Comparison of ENCODE assay signal across 8 cellular contexts in genomic region chr10:30433286-30433778, GRCh38. TPM values are rescaled to one million over a fixed set of nuclear protein-coding genes. Genes with fewer than 3 reads are reported as not detected.
A peak's percentile ranks its signal among the peaks of the same experiment; 100 is the strongest.
DNase-seq lines count a peak whose midpoint lies in the region; ATAC-seq and TF ChIP-seq lines count a peak whose summit lies in the region.

No MANE protein-coding gene starts in this region.

- intact Hi-C loops in HCT116 (cut with micrococcal nuclease) = loop anchor here (1.0 kb wide), 1 partner anchor 19 kb away; no protein-coding TSS in a partner anchor

- H3K27me3 ChIP-seq in HCT116 (ENCODE audit: insufficient read depth, low read length) (no peaks in the 10 kb centered on the region), neural progenitor cell (peaks cover 25% of the 10 kb centered on the region)

- TF ChIP-seq POLR2A in HCT116 (IDR thresholded peaks at IDR 0.05; ENCODE audit: borderline replicate concordance, extremely low read depth, insufficient read depth, insufficient read length) (peak; percentile 27), NB4 (IDR thresholded peaks at IDR 0.05; ENCODE audit: extremely low read depth, insufficient read length) (no peak)

- POLR2A ChIA-PET in HCT116 (lab: Charles Lee) = interaction anchor here (0.7 to 1.7 kb wide), 5 partner anchors 10 to 101 kb away, joined by 3 to 5 read pairs (median 3); no protein-coding TSS in a partner anchor

- no peaks in the 10 kb centered on the region for H3K9me3 Mint-ChIP-seq in activated T-helper 17 cell treated with anti-CD3 and anti-CD28 coated beads, Interleukin-2, amount 50 U/mL, for 72 hours
- H3K9me3 Mint-ChIP-seq in neural progenitor cell = no peaks in the 10 kb centered on the region

- RAD21 ChIA-PET in HCT116 (lab: Charles Lee; ENCODE audit: low non-redundant PET in 1 of 2, low total read pairs in 2 of 2, uncharacterized antibody in 2 of 2, unreplicated experiment in 2 of 2) = interaction anchor here (0.5 to 0.7 kb wide), 4 partner anchors 28 to 1639 kb away, joined by 3 to 5 read pairs (median 4); no protein-coding TSS in a partner anchor

- H3K36me3 Mint-ChIP-seq in activated T-helper 17 cell treated with anti-CD3 and anti-CD28 coated beads, Interleukin-2, amount 50 U/mL, for 72 hours (ENCODE audit: low read depth) = peaks cover 46% of the 10 kb centered on the region
- H3K36me3 Mint-ChIP-seq in neural progenitor cell = peaks cover 2% of the 10 kb centered on the region

- peak; percentile 60 for ATAC-seq in HCT116
- ATAC-seq in activated T-helper 17 cell treated with anti-CD3 and anti-CD28 coated beads, Interleukin-2, amount 50 U/mL, for 72 hours (replicated peaks) = peak; percentile 5
- ATAC-seq in HG03460 (IDR thresholded peaks at IDR 0.05; ENCODE audit: unreplicated experiment) = no peak
- ATAC-seq in GM19452 (IDR thresholded peaks at IDR 0.05; ENCODE audit: unreplicated experiment) = no peak

- H3K9me2 ChIP-seq in HCT116 (ENCODE audit: insufficient read depth) = no peaks in the 10 kb centered on the region

- H3K4me1 Mint-ChIP-seq in activated T-helper 17 cell treated with anti-CD3 and anti-CD28 coated beads, Interleukin-2, amount 50 U/mL, for 72 hours = peaks cover 18% of the 10 kb centered on the region
- H3K4me1 Mint-ChIP-seq in neural progenitor cell = peaks cover 51% of the 10 kb centered on the region

- H3K4me1 ChIP-seq in HCT116 (ENCODE audit: control insufficient read depth in 1 of 2, insufficient read depth in 2 of 2, low read length in 2 of 2) (peaks cover 19 to 46% of the 10 kb centered on the region in 2 experiments), neural progenitor cell (peaks cover 29% of the 10 kb centered on the region)

- no peaks in the 10 kb centered on the region for H3K36me3 ChIP-seq in HCT116 (ENCODE audit: control insufficient read depth in 1 of 2, insufficient read depth in 2 of 2, low read length in 2 of 2)
- no peaks in the 10 kb centered on the region for H3K36me3 ChIP-seq in neural progenitor cell

- H3K27ac Mint-ChIP-seq in activated T-helper 17 cell treated with anti-CD3 and anti-CD28 coated beads, Interleukin-2, amount 50 U/mL, for 72 hours = peak overlapping the region; percentile 95
- H3K27ac Mint-ChIP-seq in neural progenitor cell = peak overlapping the region; percentile 99

- TF ChIP-seq CTCF in HCT116 (IDR thresholded peaks at IDR 0.05 in 2 of 3, conservative IDR thresholded peaks at IDR 0.05 in 1 of 3; ENCODE audit: borderline replicate concordance in 1 of 3, insufficient read depth in 1 of 3, low read depth in 2 of 3, low read length in 2 of 3) (no peak), NB4 (IDR thresholded peaks at IDR 0.05; ENCODE audit: low read depth, low read length) (no peak), neural progenitor cell (IDR thresholded peaks at IDR 0.05) (no peak)

- H3K4me2 ChIP-seq in HCT116 (ENCODE audit: low read length) (peak overlapping the region; percentile 98), neural progenitor cell (peak overlapping the region; percentile 95)

- BruUV-seq in HCT116 (replicated peaks; lab: Mats Ljungman, UMichigan) = TSS peak; percentile 88

- peak overlapping the region; percentile 78 for H3K4me3 Mint-ChIP-seq in activated T-helper 17 cell treated with anti-CD3 and anti-CD28 coated beads, Interleukin-2, amount 50 U/mL, for 72 hours
- H3K4me3 Mint-ChIP-seq in neural progenitor cell = peak overlapping the region; percentile 98

- no peaks in the 10 kb centered on the region for H3K27me3 Mint-ChIP-seq in activated T-helper 17 cell treated with anti-CD3 and anti-CD28 coated beads, Interleukin-2, amount 50 U/mL, for 72 hours
- peaks cover 10% of the 10 kb centered on the region for H3K27me3 Mint-ChIP-seq in neural progenitor cell (ENCODE audit: insufficient read depth, low read depth)

- H3K79me2 ChIP-seq in HCT116 (ENCODE audit: insufficient read depth, low read length) (no peaks in the 10 kb centered on the region), neural progenitor cell (ENCODE audit: low read depth) (no peaks in the 10 kb centered on the region)

- H3K9me3 ChIP-seq in HCT116 (ENCODE audit: control insufficient read depth in 1 of 2, insufficient read depth in 1 of 2, low read depth in 1 of 2, low read length in 2 of 2) (no peaks in the 10 kb centered on the region), neural progenitor cell (ENCODE audit: low read depth) (no peaks in the 10 kb centered on the region)

- CTCF ChIA-PET in HCT116 (lab: Charles Lee) = interaction anchor here (1.0 to 1.7 kb wide), 4 partner anchors 20 to 158 kb away, joined by 3 read pairs; no protein-coding TSS in a partner anchor

- no peaks in the 10 kb centered on the region for H4K20me1 ChIP-seq in HCT116 (ENCODE audit: insufficient read depth)
- peaks cover 15% of the 10 kb centered on the region for H4K20me1 ChIP-seq in neural progenitor cell (ENCODE audit: low read depth)

- H3K9ac ChIP-seq in HCT116 (ENCODE audit: low read length) = peak overlapping the region; percentile 79
- peak overlapping the region; percentile 38 for H3K9ac ChIP-seq in neural progenitor cell

- peak overlapping the region; percentile 78 to 86 for H3K4me3 ChIP-seq in HCT116 (replicated peaks in 1 of 2; ENCODE audit: low read depth in 1 of 2, low read length in 2 of 2)
- H3K4me3 ChIP-seq in NB4 (ENCODE audit: low read depth, low read length) = peak overlapping the region; percentile 59
- peak overlapping the region; percentile 87 for H3K4me3 ChIP-seq in neural progenitor cell

- TF ChIP-seq RAD21 in HCT116 (IDR thresholded peaks at IDR 0.05; ENCODE audit: low read depth) = no peak

- peak overlapping the region; percentile 90 for H3K27ac ChIP-seq in HCT116 (ENCODE audit: low read depth, low read length)
- H3K27ac ChIP-seq in neural progenitor cell = peak overlapping the region; percentile 96

- H3F3A ChIP-seq in neural progenitor cell (ENCODE audit: low read depth) = peaks cover 30% of the 10 kb centered on the region

- H2AFZ ChIP-seq in HCT116 (ENCODE audit: low read depth, low read length, poor library complexity, severe bottlenecking) (peak overlapping the region; percentile 81), neural progenitor cell (replicated peaks) (peak overlapping the region; percentile 92)

- peak; percentile 21 for DNase-seq in GM04503 (ENCODE audit: low read depth)
- peak; percentile 64 for DNase-seq in HCT116 (ENCODE audit: low read depth, low spot score)
- DNase-seq in NB4 (ENCODE audit: low read depth) = peak; percentile 70
- peak; percentile 46 for DNase-seq in fibroblast of the conjunctiva (ENCODE audit: low read depth)
- DNase-seq in neural progenitor cell (ENCODE audit: low spot score) = peak; percentile 94

TF ChIP-seq in HCT116, 20 proteins besides CTCF, POLR2A, EP300 and RAD21 (continues in another document):
- TF ChIP-seq ZFX (IDR thresholded peaks at IDR 0.05) (peak; percentile 8; the same call in 1 of the 2 replicates), SIN3A (IDR thresholded peaks at IDR 0.05; ENCODE audit: low read depth) (peak; percentile 10), JUND (IDR thresholded peaks at IDR 0.05) (no peak), YY1 (IDR thresholded peaks at IDR 0.05; ENCODE audit: extremely low read depth, insufficient replicate concordance, low read depth, low read length) (no peak), FOSL1 (IDR thresholded peaks at IDR 0.05; ENCODE audit: low read depth) (no peak), EZH2 (IDR thresholded peaks at IDR 0.05) (no peak)
- TF ChIP-seq, protein P1, sequence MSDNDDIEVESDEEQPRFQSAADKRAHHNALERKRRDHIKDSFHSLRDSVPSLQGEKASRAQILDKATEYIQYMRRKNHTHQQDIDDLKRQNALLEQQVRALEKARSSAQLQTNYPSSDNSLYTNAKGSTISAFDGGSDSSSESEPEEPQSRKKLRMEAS (IDR thresholded peaks at IDR 0.05) = no peak; the same call in 1 of the 2 replicates
- TF ChIP-seq, protein P2, sequence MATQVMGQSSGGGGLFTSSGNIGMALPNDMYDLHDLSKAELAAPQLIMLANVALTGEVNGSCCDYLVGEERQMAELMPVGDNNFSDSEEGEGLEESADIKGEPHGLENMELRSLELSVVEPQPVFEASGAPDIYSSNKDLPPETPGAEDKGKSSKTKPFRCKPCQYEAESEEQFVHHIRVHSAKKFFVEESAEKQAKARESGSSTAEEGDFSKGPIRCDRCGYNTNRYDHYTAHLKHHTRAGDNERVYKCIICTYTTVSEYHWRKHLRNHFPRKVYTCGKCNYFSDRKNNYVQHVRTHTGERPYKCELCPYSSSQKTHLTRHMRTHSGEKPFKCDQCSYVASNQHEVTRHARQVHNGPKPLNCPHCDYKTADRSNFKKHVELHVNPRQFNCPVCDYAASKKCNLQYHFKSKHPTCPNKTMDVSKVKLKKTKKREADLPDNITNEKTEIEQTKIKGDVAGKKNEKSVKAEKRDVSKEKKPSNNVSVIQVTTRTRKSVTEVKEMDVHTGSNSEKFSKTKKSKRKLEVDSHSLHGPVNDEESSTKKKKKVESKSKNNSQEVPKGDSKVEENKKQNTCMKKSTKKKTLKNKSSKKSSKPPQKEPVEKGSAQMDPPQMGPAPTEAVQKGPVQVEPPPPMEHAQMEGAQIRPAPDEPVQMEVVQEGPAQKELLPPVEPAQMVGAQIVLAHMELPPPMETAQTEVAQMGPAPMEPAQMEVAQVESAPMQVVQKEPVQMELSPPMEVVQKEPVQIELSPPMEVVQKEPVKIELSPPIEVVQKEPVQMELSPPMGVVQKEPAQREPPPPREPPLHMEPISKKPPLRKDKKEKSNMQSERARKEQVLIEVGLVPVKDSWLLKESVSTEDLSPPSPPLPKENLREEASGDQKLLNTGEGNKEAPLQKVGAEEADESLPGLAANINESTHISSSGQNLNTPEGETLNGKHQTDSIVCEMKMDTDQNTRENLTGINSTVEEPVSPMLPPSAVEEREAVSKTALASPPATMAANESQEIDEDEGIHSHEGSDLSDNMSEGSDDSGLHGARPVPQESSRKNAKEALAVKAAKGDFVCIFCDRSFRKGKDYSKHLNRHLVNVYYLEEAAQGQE (IDR thresholded peaks at IDR 0.05; ENCODE audit: low read depth) = no peak

RNA-seq across cellular contexts. Expression of gene MAP3K8, which starts 0.7 kb away (rescaled TPM):
- 4.5 TPM for total RNA-seq in HCT116 (2021; ENCODE audit: unreplicated experiment)
- 3.5 and 6.0 TPM in 2 replicates for polyA plus RNA-seq in HCT116 (2012)
- total RNA-seq in activated T-helper 17 cell treated with anti-CD3 and anti-CD28 coated beads, Interleukin-2, amount 50 U/mL, for 72 hours = 10 to 100 TPM; 33.7 to 58.6 TPM
- total RNA-seq in neural progenitor cell (ENCODE audit: low replicate concordance) = 4.7 and 7.3 TPM in 2 replicates

Comparison
In these comparisons a context has a peak if more than half of its experiments do, and no peak if none do; other contexts are left out.
1. DNase-seq: peak in every context shown above with its lines; median percentile 94 in neural progenitor cell; 70 in NB4; 64 in HCT116; 46 in fibroblast of the conjunctiva; 21 in GM04503.
2. ATAC-seq: peak in HCT116 (single experiment) and activated T-helper 17 cell treated with anti-CD3 and anti-CD28 coated beads, Interleukin-2, amount 50 U/mL, for 72 hours (single experiment); none in HG03460 (single experiment) and GM19452 (single experiment).
3. Peak in every context shown above with its lines, with median percentiles within 50 percentile points of each other: H3K4me3 ChIP-seq.